Comparison of ENCODE assay signal across 8 cellular contexts in the genomic region with DNA sequence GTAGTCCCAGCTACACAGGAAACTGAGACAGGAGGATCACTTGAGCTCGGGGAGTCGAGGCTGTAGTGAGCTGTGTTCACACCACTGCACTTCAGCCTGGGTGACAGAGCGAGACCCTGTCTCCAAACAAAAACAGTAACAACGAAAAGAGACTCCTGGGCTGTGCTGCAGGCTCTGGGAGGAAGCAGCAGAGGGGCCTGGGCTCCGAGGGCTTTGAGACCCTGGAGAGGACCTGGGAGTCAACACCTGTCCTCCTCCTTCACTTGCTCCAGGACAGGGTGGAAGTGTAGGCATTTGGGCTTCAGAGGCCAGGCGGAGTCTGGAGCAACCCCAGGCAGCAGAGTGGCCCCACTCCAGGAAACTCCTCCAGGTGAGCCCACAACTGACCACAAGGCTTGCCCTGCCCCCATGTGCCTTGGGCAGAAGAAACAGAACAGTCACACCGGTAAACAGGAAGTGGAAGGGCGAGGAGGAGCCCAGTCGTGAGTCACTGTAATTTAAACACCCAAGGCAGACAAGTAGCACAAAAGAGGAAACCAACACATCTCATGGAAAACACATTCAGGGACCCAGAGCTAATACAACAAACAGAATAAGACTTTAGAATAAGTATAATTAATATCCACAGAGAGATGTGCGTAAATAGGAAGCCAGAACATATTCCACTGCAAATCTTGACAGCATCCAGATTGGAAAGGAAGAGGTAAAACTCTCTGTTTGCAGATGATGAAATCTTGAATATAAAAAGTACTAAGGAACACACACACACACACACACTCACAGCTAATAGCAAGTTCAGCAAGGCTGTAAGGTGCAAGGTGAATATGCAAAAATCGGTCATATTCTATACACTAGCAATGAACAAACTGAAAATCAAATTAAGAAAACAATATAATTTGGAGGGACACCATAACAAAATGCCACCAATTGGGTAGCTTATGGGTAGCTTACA. TPM values are rescaled to one million over a fixed set of nuclear protein-coding genes. Genes with fewer than 3 reads are reported as not detected.
DNase-seq lines count a peak whose midpoint lies in the region; ATAC-seq, FAIRE-seq and TF ChIP-seq lines count a peak whose summit lies in the region.

No MANE protein-coding gene starts in this region.

- H3K9me3 ChIP-seq in astrocyte (ENCODE audit: insufficient read depth, low read depth, low read length) (no peaks in the 10 kb centered on the region), small intestine (ENCODE audit: control insufficient read depth, low read depth) (no peaks in the 10 kb centered on the region), ascending aorta (no peaks in the 10 kb centered on the region)

- peak overlapping the region; percentile 34 for H2AFZ ChIP-seq in astrocyte (ENCODE audit: low read depth, low read length)

- no peaks in the 10 kb centered on the region for H3K36me3 Mint-ChIP-seq in astrocyte (ENCODE audit: low read depth, unreplicated experiment)

- H3K4me3 ChIP-seq in astrocyte (ENCODE audit: insufficient read depth, low read depth, low read length) = no peak overlapping the region
- H3K4me3 ChIP-seq in small intestine (ENCODE audit: low read depth in 1 of 2, low read length in 2 of 2) = no peak overlapping the region
- H3K4me3 ChIP-seq in ascending aorta = no peak overlapping the region

- no peak overlapping the region for H3K27ac ChIP-seq in astrocyte (ENCODE audit: low read depth, low read length)
- H3K27ac ChIP-seq in small intestine (ENCODE audit: low read depth in 1 of 2, low read length in 1 of 2) = peak overlapping the region in 1 of 2 donors; percentile 69
- no peak overlapping the region for H3K27ac ChIP-seq in ascending aorta

- no peaks in the 10 kb centered on the region for H4K20me1 ChIP-seq in astrocyte (ENCODE audit: insufficient read depth, low read length)

- H3K79me2 ChIP-seq in astrocyte (ENCODE audit: insufficient read depth, low read length) = no peaks in the 10 kb centered on the region

- intact Hi-C loops in ascending aorta (cut with DNase I) = no loop called here

- no peak for TF ChIP-seq CTCF in astrocyte (IDR thresholded peaks at IDR 0.05; ENCODE audit: insufficient read depth, low read depth, low read length)
- no peak for TF ChIP-seq CTCF in ascending aorta (IDR thresholded peaks at IDR 0.05)

- WGBS in small intestine, 3 donors = 44 to 47% (median 46%) methylated on average over 11 of the region's 11 CpGs

- DNase-seq in RPMI8226 = peak; percentile 72
- no peak for DNase-seq in astrocyte (ENCODE audit: low read depth)
- DNase-seq in small intestine = peak; percentile 57
- no peak for DNase-seq in ascending aorta (ENCODE audit: low spot score in 2 of 2)
- no peak for DNase-seq in NCI-H446 (lab: John Stamatoyannopoulos, UW)
- DNase-seq in hippocampal formation (lab: John Stamatoyannopoulos, UW) = no peak

- no peak overlapping the region for H3K9ac ChIP-seq in astrocyte (ENCODE audit: low read length)

- H3K36me3 ChIP-seq in astrocyte (ENCODE audit: insufficient read depth, low read length) = no peaks in the 10 kb centered on the region
- no peaks in the 10 kb centered on the region for H3K36me3 ChIP-seq in small intestine (ENCODE audit: control insufficient read depth in 2 of 2, insufficient read depth in 2 of 2, low read length in 2 of 2)
- H3K36me3 ChIP-seq in ascending aorta = no peaks in the 10 kb centered on the region

- FAIRE-seq in astrocyte (lab: Jason Lieb, UNC) (peak; percentile 17), small intestine (lab: Jason Lieb, UNC) (no peak)

- H3K4me1 Mint-ChIP-seq in astrocyte (ENCODE audit: low read depth, unreplicated experiment) = peaks cover 4% of the 10 kb centered on the region

- H3K9me3 Mint-ChIP-seq in astrocyte (ENCODE audit: unreplicated experiment) = no peaks in the 10 kb centered on the region

- ATAC-seq in GM18909 (IDR thresholded peaks at IDR 0.05; ENCODE audit: poor library complexity, unreplicated experiment) (peak; percentile 81), HG03025 (IDR thresholded peaks at IDR 0.05; ENCODE audit: low FRiP score, unreplicated experiment) (peak; percentile 70)

- no peak overlapping the region for H3K27ac Mint-ChIP-seq in astrocyte (ENCODE audit: unreplicated experiment)

- H3K27me3 Mint-ChIP-seq in astrocyte (ENCODE audit: low read depth, unreplicated experiment) = peaks cover 20% of the 10 kb centered on the region

- H3K4me3 Mint-ChIP-seq in astrocyte (ENCODE audit: unreplicated experiment) = no peak overlapping the region

- H3K4me2 ChIP-seq in astrocyte (ENCODE audit: low read length) = no peak overlapping the region

- H3K4me1 ChIP-seq in astrocyte (ENCODE audit: insufficient read depth, low read length) (no peaks in the 10 kb centered on the region), small intestine (ENCODE audit: control insufficient read depth in 2 of 2, insufficient read depth in 1 of 2, low read depth in 1 of 2, low read length in 1 of 2) (peaks cover 0 to 3% of the 10 kb centered on the region in 2 donors), ascending aorta (no peaks in the 10 kb centered on the region)

- H3K27me3 ChIP-seq in astrocyte (ENCODE audit: insufficient read depth, low read length) (peaks cover 2% of the 10 kb centered on the region), small intestine (ENCODE audit: control insufficient read depth in 2 of 2, insufficient read depth in 2 of 2, low read length in 2 of 2) (peaks cover 0 to 4% of the 10 kb centered on the region in 2 donors), ascending aorta (no peaks in the 10 kb centered on the region)

RNA-seq across cellular contexts. Expression of gene RASGEF1A, which starts 20.5 kb away (rescaled TPM):
- total RNA-seq in astrocyte (11.4 and 11.8 TPM in 2 replicates), ascending aorta (not detected)
- polyA plus RNA-seq in small intestine = 1 to 10 TPM in 1 of 3 donors, under 1 TPM in 2; 0.27 to 1.8 (median 0.67) TPM

Comparison
In these comparisons a context has a peak if more than half of its experiments do, and no peak if none do; other contexts are left out.
1. DNase-seq: peak in RPMI8226 (single experiment) and small intestine (single experiment); none in astrocyte (single experiment), ascending aorta (0 of 2), NCI-H446 (0 of 2) and hippocampal formation (0 of 2).
2. RNA of gene RASGEF1A, which starts 20.5 kb away (total RNA-seq): 11.4 to 11.8 TPM in astrocyte; not detected in ascending aorta (single experiment); every median in the first group is over 10 times any median in the second.